1 cellular context compared by ENCODE assay signal in genomic region chr11:65434057-65434666, GRCh38.
TF ChIP-seq lines count a peak whose summit lies in the region.

No MANE protein-coding gene starts in this region.

TF ChIP-seq in HepG2, 621 proteins besides CTCF, POLR2A, EP300 and RAD21 (continues in another document):
- TF ChIP-seq ZNF7 (CRISPR knock-in tag; IDR thresholded peaks at IDR 0.05) (no peak), BCLAF1 (IDR thresholded peaks at IDR 0.05) (no peak), POLR2G (IDR thresholded peaks at IDR 0.05; ENCODE audit: low read depth, low read length) (peak; percentile 68), ZNF143 (CRISPR knock-in tag; IDR thresholded peaks at IDR 0.05) (no peak), GLMP (CRISPR knock-in tag; IDR thresholded peaks at IDR 0.05; ENCODE audit: borderline replicate concordance) (no peak), ZMYM4 (CRISPR knock-in tag; IDR thresholded peaks at IDR 0.05) (no peak), ZNF678 (CRISPR knock-in tag; IDR thresholded peaks at IDR 0.05) (no peak), POLR2AphosphoS2 (IDR thresholded peaks at IDR 0.05; ENCODE audit: low read depth, low read length) (peak; percentile 92), ZNF720 (CRISPR knock-in tag; IDR thresholded peaks at IDR 0.05) (no peak), ZMAT5 (CRISPR knock-in tag; IDR thresholded peaks at IDR 0.05; ENCODE audit: borderline replicate concordance, low read depth) (no peak), ZNF296 (CRISPR knock-in tag; conservative IDR thresholded peaks at IDR 0.05) (no peak), ZNF354B (CRISPR knock-in tag; IDR thresholded peaks at IDR 0.05) (no peak), NRL (CRISPR knock-in tag; IDR thresholded peaks at IDR 0.05; ENCODE audit: borderline replicate concordance) (no peak), ZSCAN21 (CRISPR knock-in tag; IDR thresholded peaks at IDR 0.05; ENCODE audit: borderline replicate concordance) (no peak), ZNF317 (CRISPR knock-in tag; IDR thresholded peaks at IDR 0.05) (no peak), PAWR (CRISPR knock-in tag; IDR thresholded peaks at IDR 0.05; ENCODE audit: borderline replicate concordance) (no peak), SPEN (CRISPR knock-in tag; IDR thresholded peaks at IDR 0.05; ENCODE audit: low read depth) (no peak), PAF1 (CRISPR knock-in tag; IDR thresholded peaks at IDR 0.05) (peak; percentile 79), FOXP1 (IDR thresholded peaks at IDR 0.05) (no peak), FOXP1 (CRISPR knock-in tag; IDR thresholded peaks at IDR 0.05) (0 out of 2 replicates have a peak, but pooled peaks have one; percentile 14), ZBTB40 (IDR thresholded peaks at IDR 0.05) (no peak), ZBTB40 (CRISPR knock-in tag; IDR thresholded peaks at IDR 0.05) (no peak), NFIC (IDR thresholded peaks at IDR 0.05; ENCODE audit: low read length) (no peak), SCMH1 (CRISPR knock-in tag; IDR thresholded peaks at IDR 0.05; ENCODE audit: borderline replicate concordance) (no peak), EEA1 (CRISPR knock-in tag; IDR thresholded peaks at IDR 0.05; ENCODE audit: borderline replicate concordance) (no peak), ZNF558 (CRISPR knock-in tag; IDR thresholded peaks at IDR 0.05; ENCODE audit: borderline replicate concordance) (no peak), ARNTL (CRISPR knock-in tag; IDR thresholded peaks at IDR 0.05) (no peak), ZBTB37 (CRISPR knock-in tag; IDR thresholded peaks at IDR 0.05) (no peak), STAT6 (CRISPR knock-in tag; IDR thresholded peaks at IDR 0.05; ENCODE audit: borderline replicate concordance) (no peak), LCORL (IDR thresholded peaks at IDR 0.05) (no peak), LCORL (CRISPR knock-in tag; IDR thresholded peaks at IDR 0.05) (no peak), RBM22 (optimal IDR thresholded peaks at IDR 0.05; ENCODE audit: low read length) (peak; percentile 74), RBFOX2 (IDR thresholded peaks at IDR 0.05; ENCODE audit: low read depth, low read length) (peak; percentile 12), SP1 (IDR thresholded peaks at IDR 0.05) (no peak), SP1 (CRISPR knock-in tag; IDR thresholded peaks at IDR 0.05) (no peak), SKI (IDR thresholded peaks at IDR 0.05; ENCODE audit: partially characterized antibody) (no peak), CEBPZ (IDR thresholded peaks at IDR 0.05; ENCODE audit: low read length) (no peak), ZNF572 (CRISPR knock-in tag; IDR thresholded peaks at IDR 0.05) (no peak), GFI1 (CRISPR knock-in tag; IDR thresholded peaks at IDR 0.05; ENCODE audit: borderline replicate concordance) (no peak), KDM5B (CRISPR knock-in tag; IDR thresholded peaks at IDR 0.05; ENCODE audit: borderline replicate concordance) (no peak), MED13 (CRISPR knock-in tag; IDR thresholded peaks at IDR 0.05) (no peak), ZNF513 (CRISPR knock-in tag; conservative IDR thresholded peaks at IDR 0.05) (no peak), CEBPG (CRISPR knock-in tag; IDR thresholded peaks at IDR 0.05) (no peak)
